In genomic region chr2:127469974-127470373, GRCh38 we compare ENCODE assay signal across 2 cellular contexts.
TF ChIP-seq lines count a peak whose summit lies in the region.

No MANE protein-coding gene starts in this region.

TF ChIP-seq in liver, 16 proteins besides CTCF, POLR2A, EP300 and RAD21:
- TF ChIP-seq SP1 (IDR thresholded peaks at IDR 0.05) (no peak), MAX (IDR thresholded peaks at IDR 0.05) (no peak), HNF4A (conservative IDR thresholded peaks at IDR 0.05) (peak; percentile 21 to 23), ATF3 (IDR thresholded peaks at IDR 0.05) (no peak), RXRA (IDR thresholded peaks at IDR 0.05) (peak in 1 of 2 donors; percentile 14)

TF ChIP-seq in HepG2, 621 proteins besides CTCF, POLR2A, EP300 and RAD21:
- no peak for TF ChIP-seq CBFB (CRISPR knock-in tag; IDR thresholded peaks at IDR 0.05)
- TF ChIP-seq KAT2B (IDR thresholded peaks at IDR 0.05; ENCODE audit: borderline replicate concordance, low read depth, low read length): no peak
- no peak for TF ChIP-seq NCOA2 (CRISPR knock-in tag; IDR thresholded peaks at IDR 0.05)
TF ChIP-seq in HepG2: peak in this region for 0.
